ENCODE assay signal across 8 cellular contexts in genomic region chr6:136288566-136289326, GRCh38. TPM values are rescaled to one million over a fixed set of nuclear protein-coding genes. Genes with fewer than 3 reads are reported as not detected.
A peak's percentile ranks its signal among the peaks of the same experiment; 100 is the strongest.
DNase-seq lines count a peak whose midpoint lies in the region; ATAC-seq, FAIRE-seq and TF ChIP-seq lines count a peak whose summit lies in the region.

No MANE protein-coding gene starts in this region.

- no peaks in the 10 kb centered on the region for H3K27me3 ChIP-seq in CD4-positive, CD25-positive, alpha-beta regulatory T cell (ENCODE audit: control insufficient read depth, insufficient read depth, low read length)

- peaks cover 31% of the 10 kb centered on the region for H3K36me3 Mint-ChIP-seq in CD4-positive, CD25-positive, alpha-beta regulatory T cell
- peaks cover 14% of the 10 kb centered on the region for H3K36me3 Mint-ChIP-seq in natural killer cell

- ATAC-seq in CD4-positive, CD25-positive, alpha-beta regulatory T cell (ENCODE audit: low read depth in 2 of 2) = peak; percentile 66 to 67
- peak; percentile 30 for ATAC-seq in GM21360 (IDR thresholded peaks at IDR 0.05; ENCODE audit: unreplicated experiment)
- ATAC-seq in natural killer cell = peak; percentile 57 to 78 (median 64)

- H3K27ac Mint-ChIP-seq in CD4-positive, CD25-positive, alpha-beta regulatory T cell = peak overlapping the region; percentile 100
- H3K27ac Mint-ChIP-seq in natural killer cell = peak overlapping the region; percentile 95 to 99

- H3K4me1 Mint-ChIP-seq in CD4-positive, CD25-positive, alpha-beta regulatory T cell = peaks cover 24 to 65% (median 46%) of the 10 kb centered on the region in 4 donors
- H3K4me1 Mint-ChIP-seq in natural killer cell = peaks cover 63 to 73% of the 10 kb centered on the region in 2 donors

- H3K27ac ChIP-seq in CD4-positive, CD25-positive, alpha-beta regulatory T cell (ENCODE audit: insufficient read depth, low read length, poor library complexity, severe bottlenecking) = peak overlapping the region; percentile 100

- peaks cover 17% of the 10 kb centered on the region for H3K27me3 Mint-ChIP-seq in CD4-positive, CD25-positive, alpha-beta regulatory T cell
- H3K27me3 Mint-ChIP-seq in natural killer cell (ENCODE audit: low read depth in 2 of 2) = no peaks in the 10 kb centered on the region

- peaks cover 63% of the 10 kb centered on the region for H3K4me1 ChIP-seq in CD4-positive, CD25-positive, alpha-beta regulatory T cell (ENCODE audit: control insufficient read depth, insufficient read depth, low read length, poor library complexity, severe bottlenecking)

- intact Hi-C loops in natural killer cell (cut with micrococcal nuclease) = loop anchor here (1.0 to 10.0 kb wide), 3 partner anchors 28 to 1426 kb away; no protein-coding TSS in a partner anchor

- TF ChIP-seq CTCF in fibroblast of pulmonary artery (IDR thresholded peaks at IDR 0.05; ENCODE audit: low read length, missing control alignments) = peak; percentile 3
- TF ChIP-seq CTCF in natural killer cell (IDR thresholded peaks at IDR 0.05) = peak; percentile 15

- peaks cover 0 to 3% (median 0%) of the 10 kb centered on the region in 7 donors for H3K9me3 Mint-ChIP-seq in CD4-positive, CD25-positive, alpha-beta regulatory T cell
- H3K9me3 Mint-ChIP-seq in natural killer cell = no peaks in the 10 kb centered on the region

- H3K4me3 Mint-ChIP-seq in CD4-positive, CD25-positive, alpha-beta regulatory T cell = peak overlapping the region; percentile 92 to 100 (median 96)
- peak overlapping the region; percentile 98 for H3K4me3 Mint-ChIP-seq in natural killer cell

- no peaks in the 10 kb centered on the region for H3K9me3 ChIP-seq in CD4-positive, CD25-positive, alpha-beta regulatory T cell (ENCODE audit: control insufficient read depth in 2 of 2, low read length in 2 of 2)

- H3K36me3 ChIP-seq in CD4-positive, CD25-positive, alpha-beta regulatory T cell (ENCODE audit: control insufficient read depth, insufficient read depth, low read length) = no peaks in the 10 kb centered on the region

- FAIRE-seq in HTR-8/SVneo (lab: Jason Lieb, UNC) = no peak
- FAIRE-seq in RCC 7860 (lab: Jason Lieb, UNC) = peak; percentile 63

- DNase-seq in CD4-positive, CD25-positive, alpha-beta regulatory T cell = peak; percentile 92 to 96 (median 93)
- DNase-seq in HTR-8/SVneo (ENCODE audit: insufficient read length, low spot score) (peak; percentile 43), RCC 7860 (ENCODE audit: low spot score) (peak; percentile 85), fibroblast of pulmonary artery (ENCODE audit: low read depth) (peak; percentile 93), natural killer cell (peak; percentile 89)
- peak; percentile 83 for DNase-seq in activated effector memory CD4-positive, alpha-beta T cell treated with Interleukin-2 at 50 U/mL for 16 hours
- peak; percentile 91 to 98 (median 92) for DNase-seq in stimulated activated naive CD4-positive, alpha-beta T cell (lab: John Stamatoyannopoulos, UW)

- H3K4me3 ChIP-seq in CD4-positive, CD25-positive, alpha-beta regulatory T cell (ENCODE audit: low read depth, low read length) = peak overlapping the region; percentile 95
- H3K4me3 ChIP-seq in fibroblast of pulmonary artery (replicated peaks; ENCODE audit: low read depth, low read length) = peak overlapping the region; percentile 100

RNA-seq across cellular contexts. Expression of gene BCLAF1, which starts 0.9 kb away (rescaled TPM):
- total RNA-seq in CD4-positive, CD25-positive, alpha-beta regulatory T cell = 429 TPM
- 100 to 1,000 TPM in 2 of 4 donors, 10 to 100 TPM in 2; 80.5 to 112 (median 97.3) TPM for polyA plus RNA-seq in CD4-positive, CD25-positive, alpha-beta regulatory T cell
- 100 to 1,000 TPM; 391 to 582 (median 465) TPM for total RNA-seq in natural killer cell

RNA-seq across cellular contexts. Expression of gene MTFR2, which starts 38.6 kb away (rescaled TPM):
- total RNA-seq in CD4-positive, CD25-positive, alpha-beta regulatory T cell = 3.7 TPM
- 1 to 10 TPM; 1.0 to 2.0 (median 1.8) TPM for polyA plus RNA-seq in CD4-positive, CD25-positive, alpha-beta regulatory T cell
- total RNA-seq in natural killer cell = 1 to 10 TPM; 1.7 to 2.1 (median 2.0) TPM

Comparison
In these comparisons a context has a peak if more than half of its experiments do, and no peak if none do; other contexts are left out.
1. Peak in every context shown above with its lines: DNase-seq, ATAC-seq, H3K4me3 ChIP-seq and H3K27ac ChIP-seq.
2. DNase-seq: peak in every context shown above with its lines; median percentile 93 in CD4-positive, CD25-positive, alpha-beta regulatory T cell; 93 in fibroblast of pulmonary artery; 92 in stimulated activated naive CD4-positive, alpha-beta T cell; 89 in natural killer cell; 85 in RCC 7860; 83 in activated effector memory CD4-positive, alpha-beta T cell treated with Interleukin-2 at 50 U/mL for 16 hours; 43 in HTR-8/SVneo.